ENCODE assay signal across 25 cellular contexts in the genomic region with DNA sequence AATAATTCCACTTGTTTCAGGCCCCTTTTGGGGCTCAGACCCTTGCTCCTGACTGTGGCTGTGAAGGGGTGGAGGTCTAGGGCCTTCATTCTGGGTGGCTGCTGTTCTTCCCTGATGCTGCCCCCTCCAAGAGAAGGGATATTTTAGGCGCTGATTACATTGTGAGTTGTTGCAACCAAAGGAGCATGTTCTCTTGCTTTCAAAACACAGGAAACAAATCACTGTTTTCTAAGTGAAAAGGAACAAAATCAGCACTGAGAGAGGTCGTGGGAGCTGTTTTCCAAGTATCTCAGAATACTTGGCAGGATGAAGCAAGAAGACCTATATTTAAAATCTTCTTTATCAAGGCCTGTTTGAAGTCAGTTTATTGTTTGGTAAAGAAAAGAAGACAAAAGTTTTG. TPM values are rescaled to one million over a fixed set of nuclear protein-coding genes. Genes with fewer than 3 reads are reported as not detected.
DNase-seq lines count a peak whose midpoint lies in the region; ATAC-seq, FAIRE-seq and TF ChIP-seq lines count a peak whose summit lies in the region.
"Had no signal": no experiment of that assay in that cellular context is flagged by ENCODE, and none has a peak within 500 bp of the region (broad histone marks: within the 10 kb centered on the region; RNA-seq: fewer than 3 reads in every experiment).

No MANE protein-coding gene starts in this region.

- H3K36me3 Mint-ChIP-seq in activated T-helper 17 cell treated with anti-CD3 and anti-CD28 coated beads, Interleukin-2, amount 50 U/mL, for 72 hours (ENCODE audit: low read depth): no peaks in the 10 kb centered on the region
- H3K36me3 Mint-ChIP-seq: CD4-positive, CD25-positive, alpha-beta regulatory T cell; stimulated activated effector memory CD8-positive, alpha-beta T cell treated with anti-CD3 and anti-CD28 coated beads, Interleukin-12 subunit alpha, Interleukin-12 subunit beta, amount 100 ng/mL, for 72 hours had no signal

- H3K27ac ChIP-seq in liver (ENCODE audit: low read depth in 1 of 2, low read length in 2 of 2) (peak overlapping the region in 1 of 2 donors; percentile 39), HepG2 (ENCODE audit: extremely low read length, insufficient read depth, low read length) (no peak overlapping the region), psoas muscle (peak overlapping the region; percentile 55), vagina (peak overlapping the region; percentile 12)

- no peak overlapping the region for H3K27ac Mint-ChIP-seq in activated T-helper 17 cell treated with anti-CD3 and anti-CD28 coated beads, Interleukin-2, amount 50 U/mL, for 72 hours
- H3K27ac Mint-ChIP-seq: activated naive CD8-positive, alpha-beta T cell treated with anti-CD3 and anti-CD28 coated beads, Interleukin-2, amount 10 ng/mL, durations not matched to agents 7 days and 5 days; endodermal cell; stimulated activated effector memory CD8-positive, alpha-beta T cell treated with anti-CD3 and anti-CD28 coated beads, Interleukin-12 subunit alpha, Interleukin-12 subunit beta, amount 100 ng/mL, for 72 hours had no signal

- no peaks in the 10 kb centered on the region for H3K36me3 ChIP-seq in liver (ENCODE audit: control insufficient read depth in 4 of 4, insufficient read depth in 3 of 4, low read depth in 1 of 4, low read length in 3 of 4)
- no peaks in the 10 kb centered on the region for H3K36me3 ChIP-seq in HepG2 (replicated peaks in 1 of 2; ENCODE audit: control insufficient read depth in 1 of 2, insufficient read depth in 2 of 2, low read length in 2 of 2)
- no peaks in the 10 kb centered on the region for H3K36me3 ChIP-seq in psoas muscle (ENCODE audit: insufficient read depth in 1 of 2, low read depth in 1 of 2)
- H3K36me3 ChIP-seq in vagina: no peaks in the 10 kb centered on the region
- H3K36me3 ChIP-seq: pancreas had no signal

- H3K79me2 ChIP-seq in HepG2 (ENCODE audit: insufficient read depth, low read length): no peaks in the 10 kb centered on the region

- no peak overlapping the region for H3K9ac ChIP-seq in liver (ENCODE audit: low read depth in 1 of 2, low read length in 2 of 2)
- no peak overlapping the region for H3K9ac ChIP-seq in HepG2 (ENCODE audit: insufficient read depth, low read depth, low read length)

- H3K4me1 Mint-ChIP-seq in activated T-helper 17 cell treated with anti-CD3 and anti-CD28 coated beads, Interleukin-2, amount 50 U/mL, for 72 hours: no peaks in the 10 kb centered on the region
- H3K4me1 Mint-ChIP-seq: endodermal cell had no signal

- H3K27me3 ChIP-seq in liver (ENCODE audit: control insufficient read depth in 4 of 4, insufficient read depth in 4 of 4, low read length in 3 of 4) (no peaks in the 10 kb centered on the region), HepG2 (ENCODE audit: control insufficient read depth in 1 of 2, insufficient read depth in 2 of 2, low read length in 2 of 2) (no peaks in the 10 kb centered on the region), psoas muscle (ENCODE audit: insufficient read depth in 3 of 3, low read length in 2 of 3) (no peaks in the 10 kb centered on the region), vagina (no peaks in the 10 kb centered on the region)
- H3K27me3 ChIP-seq: pancreas had no signal

- in situ Hi-C loops in HepG2 (cut with HindIII; ENCODE audit: extremely low pct_ligation_motif_present, low pct_unique_long_range_greater_than_20kb): no loop called here

- no peaks in the 10 kb centered on the region for H3K9me3 ChIP-seq in liver (ENCODE audit: control insufficient read depth in 4 of 4, low read length in 3 of 4)
- no peaks in the 10 kb centered on the region for H3K9me3 ChIP-seq in HepG2 (ENCODE audit: low read length)
- no peaks in the 10 kb centered on the region for H3K9me3 ChIP-seq in psoas muscle
- no peaks in the 10 kb centered on the region for H3K9me3 ChIP-seq in vagina
- H3K9me3 ChIP-seq: pancreas had no signal

- no peak overlapping the region for H3K4me3 Mint-ChIP-seq in activated T-helper 17 cell treated with anti-CD3 and anti-CD28 coated beads, Interleukin-2, amount 50 U/mL, for 72 hours
- H3K4me3 Mint-ChIP-seq: activated naive CD8-positive, alpha-beta T cell treated with anti-CD3 and anti-CD28 coated beads, Interleukin-2, amount 10 ng/mL, durations not matched to agents 7 days and 5 days; CD4-positive, CD25-positive, alpha-beta regulatory T cell; endodermal cell; stimulated activated effector memory CD8-positive, alpha-beta T cell treated with anti-CD3 and anti-CD28 coated beads, Interleukin-12 subunit alpha, Interleukin-12 subunit beta, amount 100 ng/mL, for 72 hours had no signal

- TF ChIP-seq POLR2A in HepG2 (IDR thresholded peaks at IDR 0.05; ENCODE audit: insufficient read depth in 1 of 2, low read depth in 2 of 2, low read length in 2 of 2) (no peak), vagina (IDR thresholded peaks at IDR 0.05) (no peak)

- POLR2A ChIA-PET in HepG2 (lab: Yijun Ruan, JAX): interaction anchor here (1.4 kb wide), 1 partner anchor 27 kb away, joined by 3 read pairs; no protein-coding TSS in a partner anchor

- TF ChIP-seq EP300 in HepG2 (IDR thresholded peaks at IDR 0.05; ENCODE audit: low read depth in 2 of 2, low read length in 2 of 2): no peak
- TF ChIP-seq EP300 in HepG2 (CRISPR knock-in tag; IDR thresholded peaks at IDR 0.05; ENCODE audit: borderline replicate concordance): no peak

- TF ChIP-seq CTCF in liver (IDR thresholded peaks at IDR 0.05; ENCODE audit: low read depth, low read length, missing input control): no peak
- TF ChIP-seq CTCF in HepG2 (CRISPR knock-in tag; IDR thresholded peaks at IDR 0.05): no peak
- TF ChIP-seq CTCF in psoas muscle (IDR thresholded peaks at IDR 0.05): no peak
- TF ChIP-seq CTCF in vagina (IDR thresholded peaks at IDR 0.05): no peak

- no peak overlapping the region for H3K4me2 ChIP-seq in HepG2 (ENCODE audit: low read depth, low read length)

- peaks cover 0 to 5% (median 1%) of the 10 kb centered on the region in 4 donors for H3K4me1 ChIP-seq in liver (ENCODE audit: control insufficient read depth in 4 of 4, insufficient read depth in 4 of 4, low read length in 3 of 4)
- peaks cover 91% of the 10 kb centered on the region for H3K4me1 ChIP-seq in HepG2 (ENCODE audit: insufficient read depth, low read length)
- H3K4me1 ChIP-seq in psoas muscle: peaks cover 13% of the 10 kb centered on the region
- H3K4me1 ChIP-seq in vagina: peaks cover 12% of the 10 kb centered on the region

- CTCF ChIA-PET in HepG2 (lab: Yijun Ruan, JAX; ENCODE audit: low intra/inter-chr PET ratio, low total read pairs): no interaction called here

- intact Hi-C loops in HepG2 (cut with micrococcal nuclease; ENCODE audit: unreplicated experiment) (no loop called here), psoas muscle (cut with DNase I) (no loop called here), vagina (cut with DNase I) (no loop called here)

- no TSS peak for BruUV-seq in HepG2 (replicated peaks; lab: Mats Ljungman, UMichigan)

- H3K27me3 Mint-ChIP-seq in activated T-helper 17 cell treated with anti-CD3 and anti-CD28 coated beads, Interleukin-2, amount 50 U/mL, for 72 hours: no peaks in the 10 kb centered on the region
- H3K27me3 Mint-ChIP-seq: activated naive CD8-positive, alpha-beta T cell treated with anti-CD3 and anti-CD28 coated beads, Interleukin-2, amount 10 ng/mL, durations not matched to agents 7 days and 5 days had no signal

- 65% methylated on average over 2 of the region's 2 CpGs for WGBS in liver
- WGBS in HepG2 (ENCODE audit: low lambda C conversion rate): 93% methylated on average over 2 of the region's 2 CpGs
- 66 to 70% (median 68%) methylated on average over 2 of the region's 2 CpGs for WGBS in psoas muscle, 3 donors

- H3K4me3 ChIP-seq in liver (ENCODE audit: low read depth in 1 of 3, low read length in 3 of 3): no peak overlapping the region
- H3K4me3 ChIP-seq in HepG2 (replicated peaks in 1 of 3; ENCODE audit: insufficient read depth in 1 of 3, low read depth in 2 of 3, low read length in 3 of 3): no peak overlapping the region
- H3K4me3 ChIP-seq in psoas muscle: no peak overlapping the region
- H3K4me3 ChIP-seq in vagina: no peak overlapping the region
- H3K4me3 ChIP-seq: pancreas had no signal

- no peaks in the 10 kb centered on the region for H3K9me3 Mint-ChIP-seq in activated T-helper 17 cell treated with anti-CD3 and anti-CD28 coated beads, Interleukin-2, amount 50 U/mL, for 72 hours
- H3K9me3 Mint-ChIP-seq: activated naive CD8-positive, alpha-beta T cell treated with anti-CD3 and anti-CD28 coated beads, Interleukin-2, amount 10 ng/mL, durations not matched to agents 7 days and 5 days; CD4-positive, CD25-positive, alpha-beta regulatory T cell; endodermal cell; stimulated activated effector memory CD8-positive, alpha-beta T cell treated with anti-CD3 and anti-CD28 coated beads, Interleukin-12 subunit alpha, Interleukin-12 subunit beta, amount 100 ng/mL, for 72 hours had no signal

- ATAC-seq in HepG2 (no peak), psoas muscle (no peak)
- no peak for ATAC-seq in activated T-helper 17 cell treated with anti-CD3 and anti-CD28 coated beads, Interleukin-2, amount 50 U/mL, for 72 hours (replicated peaks)
- ATAC-seq: activated CD4-positive, CD25-positive, alpha-beta regulatory T cell treated with anti-CD3 and anti-CD28 coated beads, Interleukin-2, amount 50 U/mL, for 24 hours; left colon; stimulated activated effector memory CD8-positive, alpha-beta T cell treated with anti-CD3 and anti-CD28 coated beads, Interleukin-12 subunit alpha, Interleukin-12 subunit beta, amount 100 ng/mL, for 72 hours had no signal

- TF ChIP-seq RAD21 in liver (IDR thresholded peaks at IDR 0.05) (peak; percentile 6 to 15), HepG2 (CRISPR knock-in tag; IDR thresholded peaks at IDR 0.05) (no peak)

- H2AFZ ChIP-seq in HepG2 (ENCODE audit: low read length): no peak overlapping the region

- DNase-seq in HepG2 (ENCODE audit: low spot score) (no peak), inferior parietal cortex (ENCODE audit: extremely low spot score) (peak; percentile 37), psoas muscle (no peak), vagina (ENCODE audit: extremely low spot score in 2 of 2) (no peak), GM19238 (ENCODE audit: insufficient read length, low spot score) (no peak), SHP77 treated with DMSO at 0.1 percent for 48 hours (lab: John Stamatoyannopoulos, UW) (no peak)
- DNase-seq: ACHN; activated naive CD8-positive, alpha-beta T cell treated with anti-CD3 and anti-CD28 coated beads, Interleukin-2, amount 10 ng/mL, durations not matched to agents 7 days and 5 days; CD4-positive, CD25-positive, alpha-beta regulatory T cell; central memory CD4-positive, alpha-beta T cell; DMS53; endodermal cell; left colon; NCI-H1417 treated with DMSO at 0.1 percent for 48 hours; NCI-H2171 treated with DMSO at 0.1 percent for 48 hours; NCI-H748 treated with DMSO at 0.1 percent for 48 hours; OCI-M1; stimulated activated CD4-positive, alpha-beta T cell treated with anti-CD3 and anti-CD28 coated beads, Interleukin-12 subunit alpha, Interleukin-12 subunit beta, amount 100 ng/mL, for 4 hours; T-helper 9 cell had no signal

- no peak for FAIRE-seq in HepG2 (lab: Jason Lieb, UNC)
- FAIRE-seq: H1, pancreas had no signal

- H4K20me1 ChIP-seq in HepG2 (ENCODE audit: insufficient read depth, low read length): no peaks in the 10 kb centered on the region

RNA-seq across cellular contexts. Expression of a gene that starts 25.3 kb away (rescaled TPM):
- 10 to 100 TPM; 34.6 to 52.0 TPM for total RNA-seq in liver
- polyA plus RNA-seq in liver: 10 to 100 TPM; 17.0 to 19.0 TPM
- total RNA-seq in HepG2 (2016; rRNA removed; fragmentation: Illumina TruSeq; extraction: Trizol): 43.9 and 62.5 TPM in 2 replicates
- total RNA-seq in HepG2 (2016; cell fraction: cytosol; rRNA removed; fragmentation: Illumina TruSeq; extraction: Trizol; ENCODE audit: low read depth): 22.8 and 28.1 TPM in 2 replicates
- total RNA-seq in HepG2 (2016; cell fraction: insoluble cytoplasmic fraction; rRNA removed; fragmentation: Illumina TruSeq; extraction: Trizol): 51.1 and 57.5 TPM in 2 replicates
- total RNA-seq in HepG2 (2016; cell fraction: membrane; rRNA removed; fragmentation: Illumina TruSeq; extraction: Trizol): 75.8 and 78.7 TPM in 2 replicates
- total RNA-seq in HepG2 (2016; cell fraction: nucleus; rRNA removed; fragmentation: Illumina TruSeq; extraction: Trizol): 34.2 and 41.8 TPM in 2 replicates
- polyA plus RNA-seq in HepG2 (2011; rRNA removed): 26.3 and 27.0 TPM in 2 replicates
- 17.3 and 23.1 TPM in 2 replicates for polyA plus RNA-seq in HepG2 (2011; cell fraction: cytosol; rRNA removed)
- polyA plus RNA-seq in HepG2 (2011; cell fraction: nucleus; rRNA removed): 30.8 and 49.2 TPM in 2 replicates
- 37.6 and 54.7 TPM in 2 replicates for polyA plus RNA-seq in HepG2 (2012)
- polyA plus RNA-seq in HepG2 (2016; cell fraction: cytosol; fragmentation: Illumina TruSeq; extraction: Trizol; ENCODE audit: low read depth): 30.8 and 38.2 TPM in 2 replicates
- 57.4 and 67.9 TPM in 2 replicates for polyA plus RNA-seq in HepG2 (2016; cell fraction: insoluble cytoplasmic fraction; fragmentation: Illumina TruSeq; extraction: Trizol; ENCODE audit: low read depth)
- 55.3 and 57.7 TPM in 2 replicates for polyA plus RNA-seq in HepG2 (2016; cell fraction: membrane; fragmentation: Illumina TruSeq; extraction: Trizol; ENCODE audit: low read depth)
- polyA plus RNA-seq in HepG2 (2016; cell fraction: nucleus; fragmentation: Illumina TruSeq; extraction: Trizol; ENCODE audit: insufficient read depth, low read depth): 56.1 and 65.2 TPM in 2 replicates
- 16.4 and 49.1 TPM in 2 replicates for polyA minus RNA-seq in HepG2 (2011; rRNA and poly(A)+ RNA removed; ENCODE audit: low replicate concordance)
- 23.7 and 34.8 TPM in 2 replicates for polyA minus RNA-seq in HepG2 (2011; cell fraction: cytosol; rRNA and poly(A)+ RNA removed)
- 29.4 and 35.6 TPM in 2 replicates for polyA minus RNA-seq in HepG2 (2011; cell fraction: nucleus; rRNA and poly(A)+ RNA removed)
- total RNA-seq in psoas muscle: 10 to 100 TPM; 68.7 to 98.9 (median 73.0) TPM
- polyA plus RNA-seq in psoas muscle: 10 to 100 TPM; 38.6 to 84.2 (median 43.2) TPM
- 40.5 TPM for total RNA-seq in vagina
- total RNA-seq in activated T-helper 17 cell treated with anti-CD3 and anti-CD28 coated beads, Interleukin-2, amount 50 U/mL, for 72 hours: 10 to 100 TPM; 89.3 to 98.4 TPM
